ENCODE assay signal across 19 cellular contexts in genomic region chr12:112167031-112167461, GRCh38. TPM values are rescaled to one million over a fixed set of nuclear protein-coding genes. Genes with fewer than 3 reads are reported as not detected.
DNase-seq lines count a peak whose midpoint lies in the region; ATAC-seq and TF ChIP-seq lines count a peak whose summit lies in the region.
"Had no signal": no experiment of that assay in that cellular context is flagged by ENCODE, and none has a peak within 500 bp of the region (broad histone marks: within the 10 kb centered on the region; RNA-seq: fewer than 3 reads in every experiment).

No MANE protein-coding gene starts in this region.

- no peak for TF ChIP-seq POLR2A in sigmoid colon (IDR thresholded peaks at IDR 0.05)

- WGBS in sigmoid colon, 2 donors: 96% methylated on average over 12 of the region's 12 CpGs

- TF ChIP-seq EP300 in sigmoid colon (IDR thresholded peaks at IDR 0.05): no peak

- POLR2A ChIA-PET in CD8-positive, alpha-beta memory T cell (lab: Charles Lee): no interaction called here

- no peak overlapping the region for H3K4me3 ChIP-seq in sigmoid colon
- H3K4me3 ChIP-seq in CD8-positive, alpha-beta memory T cell (ENCODE audit: low read length): no peak overlapping the region
- H3K4me3 ChIP-seq: Peyer's patch had no signal

- intact Hi-C loops in cardiac septum (cut with DNase I): no loop called here
- intact Hi-C loops in Right ventricle myocardium inferior (cut with DNase I): no loop called here
- intact Hi-C loops in sigmoid colon (cut with DNase I): loop anchor here (10.0 kb wide), 1 partner anchor 222 kb away; no protein-coding TSS in a partner anchor

- no peak overlapping the region for H3K4me3 Mint-ChIP-seq in effector memory CD8-positive, alpha-beta T cell
- no peak overlapping the region for H3K4me3 Mint-ChIP-seq in CD8-positive, alpha-beta memory T cell
- H3K4me3 Mint-ChIP-seq: CD4-positive, CD25-positive, alpha-beta regulatory T cell had no signal

- peaks cover 6% of the 10 kb centered on the region in 2 donors for H3K4me1 Mint-ChIP-seq in effector memory CD8-positive, alpha-beta T cell (ENCODE audit: low read depth in 2 of 2)
- peaks cover 7 to 15% (median 7%) of the 10 kb centered on the region in 3 donors for H3K4me1 Mint-ChIP-seq in CD8-positive, alpha-beta memory T cell

- no peaks in the 10 kb centered on the region for H3K4me1 ChIP-seq in sigmoid colon
- no peaks in the 10 kb centered on the region for H3K4me1 ChIP-seq in CD8-positive, alpha-beta memory T cell (ENCODE audit: insufficient read depth, low read length)
- H3K4me1 ChIP-seq: BE2C, Peyer's patch had no signal

- H3K27ac Mint-ChIP-seq in effector memory CD8-positive, alpha-beta T cell: peak overlapping the region; percentile 26 to 80
- H3K27ac Mint-ChIP-seq in CD8-positive, alpha-beta memory T cell: peak overlapping the region in 1 of 8 donors; percentile 50

- H3K36me3 Mint-ChIP-seq in effector memory CD8-positive, alpha-beta T cell (ENCODE audit: insufficient read depth): peaks cover 25% of the 10 kb centered on the region
- H3K36me3 Mint-ChIP-seq in CD8-positive, alpha-beta memory T cell: peaks cover 0 to 37% (median 3%) of the 10 kb centered on the region in 3 donors

- no peaks in the 10 kb centered on the region for H3K9me3 Mint-ChIP-seq in effector memory CD8-positive, alpha-beta T cell
- no peaks in the 10 kb centered on the region for H3K9me3 Mint-ChIP-seq in CD8-positive, alpha-beta memory T cell
- H3K9me3 Mint-ChIP-seq: CD4-positive, CD25-positive, alpha-beta regulatory T cell had no signal

- no peak overlapping the region for H3K27ac ChIP-seq in sigmoid colon
- H3K27ac ChIP-seq in CD8-positive, alpha-beta memory T cell (ENCODE audit: low read depth, low read length): no peak overlapping the region
- H3K27ac ChIP-seq: Peyer's patch had no signal

- ATAC-seq in Right ventricle myocardium inferior (no peak), GM19328 (IDR thresholded peaks at IDR 0.05; ENCODE audit: unreplicated experiment) (no peak), GM18517 (IDR thresholded peaks at IDR 0.05; ENCODE audit: unreplicated experiment) (no peak)
- ATAC-seq in effector memory CD8-positive, alpha-beta T cell (replicated peaks): no peak
- ATAC-seq: HepG2 had no signal

- no peak for TF ChIP-seq CTCF in sigmoid colon (IDR thresholded peaks at IDR 0.05)

- H3K9me3 ChIP-seq in sigmoid colon: no peaks in the 10 kb centered on the region
- no peaks in the 10 kb centered on the region for H3K9me3 ChIP-seq in CD8-positive, alpha-beta memory T cell (ENCODE audit: low read length)
- H3K9me3 ChIP-seq: BE2C, Peyer's patch had no signal

- H3K27me3 Mint-ChIP-seq in effector memory CD8-positive, alpha-beta T cell: no peaks in the 10 kb centered on the region
- no peaks in the 10 kb centered on the region for H3K27me3 Mint-ChIP-seq in CD8-positive, alpha-beta memory T cell
- H3K27me3 Mint-ChIP-seq: CD4-positive, CD25-positive, alpha-beta regulatory T cell had no signal

- CTCF ChIA-PET in CD8-positive, alpha-beta memory T cell (lab: Charles Lee): interaction anchor here (2.1 kb wide), 1 partner anchor 9 kb away, joined by 6 read pairs; no protein-coding TSS in a partner anchor

- no peaks in the 10 kb centered on the region for H3K27me3 ChIP-seq in sigmoid colon
- H3K27me3 ChIP-seq in CD8-positive, alpha-beta memory T cell (ENCODE audit: insufficient read depth, low read length, poor library complexity, severe bottlenecking): no peaks in the 10 kb centered on the region
- H3K27me3 ChIP-seq: BE2C, Peyer's patch had no signal

- peak; percentile 66 for DNase-seq in cardiac septum (ENCODE audit: low spot score)
- DNase-seq in Right ventricle myocardium inferior (ENCODE audit: missing footprints): no peak
- DNase-seq in effector memory CD8-positive, alpha-beta T cell: no peak
- DNase-seq in sigmoid colon: peak; percentile 46
- no peak for DNase-seq in CD8-positive, alpha-beta memory T cell
- DNase-seq: BE2C; CD4-positive, CD25-positive, alpha-beta regulatory T cell; GF-D8; GOT3; KG1; NCI-H1105 treated with DMSO at 0.1 percent for 48 hours; NCI-H1694; NCI-H2081 treated with DMSO at 0.1 percent for 48 hours; NCI-H748 treated with DMSO at 0.1 percent for 48 hours; NK-92 treated with Interleukin-12 subunit alpha and Interleukin-12 subunit beta, amount 100 ng/mL, for 24 hours had no signal

- H3K36me3 ChIP-seq in sigmoid colon: peaks cover 10 to 78% (median 29%) of the 10 kb centered on the region in 4 donors
- no peaks in the 10 kb centered on the region for H3K36me3 ChIP-seq in CD8-positive, alpha-beta memory T cell (ENCODE audit: insufficient read depth, low read length)

RNA-seq across cellular contexts. Expression of gene TRAFD1, which starts 41.7 kb away (rescaled TPM):
- total RNA-seq in cardiac septum: 32.3 TPM
- 20.7 TPM for total RNA-seq in Right ventricle myocardium inferior
- 10 to 100 TPM; 42.1 to 90.8 (median 74.7) TPM for total RNA-seq in sigmoid colon
- polyA plus RNA-seq in sigmoid colon: 10 to 100 TPM; 17.4 to 42.1 (median 17.6) TPM
- total RNA-seq in CD8-positive, alpha-beta memory T cell: 10 to 100 TPM; 34.5 TPM
- polyA plus RNA-seq in CD8-positive, alpha-beta memory T cell: 55.6 TPM

RNA-seq across cellular contexts. Expression of gene NAA25, which starts 58.5 kb away (rescaled TPM):
- total RNA-seq in cardiac septum (23.1 TPM), Right ventricle myocardium inferior (18.0 TPM), sigmoid colon (10 to 100 TPM; 21.6 to 26.6 (median 22.5) TPM)
- 1 to 10 TPM in 2 of 3 donors, under 1 TPM in 1; 0.60 to 6.5 (median 1.6) TPM for polyA plus RNA-seq in sigmoid colon
- total RNA-seq in CD8-positive, alpha-beta memory T cell: 10 to 100 TPM; 39.0 to 41.5 TPM
- polyA plus RNA-seq in CD8-positive, alpha-beta memory T cell: 18.4 TPM

Comparison
In these comparisons a context has a peak if more than half of its experiments do, and no peak if none do; other contexts are left out.
1. DNase-seq: peak in cardiac septum (single experiment) and sigmoid colon (single experiment); none in Right ventricle myocardium inferior (single experiment), effector memory CD8-positive, alpha-beta T cell (0 of 3) and CD8-positive, alpha-beta memory T cell (0 of 5).